In genomic region chr17:65423346-65424140, GRCh38 we compare ENCODE assay signal across 18 cellular contexts.
"Had no signal": no experiment of that assay in that cellular context is flagged by ENCODE, and none has a peak within 500 bp of the region (broad histone marks: within the 10 kb centered on the region; RNA-seq: fewer than 3 reads in every experiment).

No MANE protein-coding gene starts in this region.

- H3K4me1 ChIP-seq: adrenal gland, breast epithelium, upper lobe of left lung had no signal

- H3K4me3 ChIP-seq: adrenal gland, ascending aorta, breast epithelium, coronary artery, upper lobe of left lung had no signal

- H3K9ac ChIP-seq: SK-N-SH had no signal

- H3K9me3 ChIP-seq: adrenal gland, ascending aorta, breast epithelium, SK-N-SH, upper lobe of left lung had no signal

- H3K36me3 ChIP-seq: adrenal gland, ascending aorta, breast epithelium, upper lobe of left lung had no signal

- H3K27ac ChIP-seq: adrenal gland, ascending aorta, breast epithelium, coronary artery, upper lobe of left lung had no signal

- ATAC-seq: activated CD4-positive, alpha-beta T cell treated with anti-CD3 and anti-CD28 coated beads for 36 hours; activated T-cell treated with anti-CD3 and anti-CD28 coated beads, Interleukin-2, amount 50 U/mL, for 4 hours; stimulated activated naive CD8-positive, alpha-beta T cell treated with anti-CD3 and anti-CD28 coated beads, Interleukin-15, Interleukin-2, amounts not matched to agents 100 U/mL and 50 U/mL, for 24 hours had no signal

- H3K4me2 ChIP-seq: SK-N-SH had no signal

- H3K27me3 ChIP-seq: adrenal gland, ascending aorta, breast epithelium, upper lobe of left lung had no signal

- DNase-seq: activated B cell treated with CpG ODN at 0.5 μM for 24 hours; activated CD4-positive, alpha-beta T cell treated with anti-CD3 and anti-CD28 coated beads for 36 hours; activated CD4-positive, alpha-beta T cell treated with anti-CD3 and anti-CD28 coated beads, Interleukin-2, amount 50 U/mL, for 48 hours; activated CD8-positive, alpha-beta memory T cell treated with anti-CD3 and anti-CD28 coated beads, Interleukin-2, amount 50 U/mL, for 48 hours; activated naive CD4-positive, alpha-beta T cell; activated T-cell treated with anti-CD3 and anti-CD28 coated beads, Interleukin-2, amount 50 U/mL, for 4 hours; adrenal gland; cerebellar nuclear complex; hypothalamus; nephron progenitor cell; nucleus accumbens; SK-N-SH; stimulated activated CD4-positive, alpha-beta T cell treated with anti-CD3 and anti-CD28 coated beads, Interleukin-4, amount 100 ng/mL, for 4 hours; stimulated activated naive CD8-positive, alpha-beta T cell treated with anti-CD3 and anti-CD28 coated beads, Interleukin-15, Interleukin-2, amounts not matched to agents 100 U/mL and 50 U/mL, for 24 hours; upper lobe of left lung had no signal
